1 cellular context compared by ENCODE assay signal in genomic region chr7:86846494-86847190, GRCh38.
TF ChIP-seq lines count a peak whose summit lies in the region.

No MANE protein-coding gene starts in this region.

TF ChIP-seq in HepG2, 621 proteins besides CTCF, POLR2A, EP300 and RAD21 (continued from another document and continues in another):
- TF ChIP-seq ZNF556 (CRISPR knock-in tag; IDR thresholded peaks at IDR 0.05; ENCODE audit: borderline replicate concordance), result no peak
- TF ChIP-seq MEIS2 (CRISPR knock-in tag; IDR thresholded peaks at IDR 0.05), result 0 out of 2 replicates have a peak, but pooled peaks have one; percentile 61
- no peak for TF ChIP-seq ZNF775 (CRISPR knock-in tag; IDR thresholded peaks at IDR 0.05; ENCODE audit: borderline replicate concordance)
- 0 out of 2 replicates have a peak, but pooled peaks have one; percentile 66 for TF ChIP-seq MBD4 (IDR thresholded peaks at IDR 0.05; ENCODE audit: borderline replicate concordance, low read length)
- TF ChIP-seq ZNF333 (CRISPR knock-in tag; IDR thresholded peaks at IDR 0.05; ENCODE audit: borderline replicate concordance), result no peak
- no peak for TF ChIP-seq ATF5 (CRISPR knock-in tag; IDR thresholded peaks at IDR 0.05; ENCODE audit: low read depth)
- no peak for TF ChIP-seq ZNF3 (CRISPR knock-in tag; IDR thresholded peaks at IDR 0.05)
- peak; percentile 94 for TF ChIP-seq SOX5 (CRISPR knock-in tag; IDR thresholded peaks at IDR 0.05; ENCODE audit: borderline replicate concordance)
- no peak for TF ChIP-seq RBM22 (optimal IDR thresholded peaks at IDR 0.05; ENCODE audit: low read length)
- TF ChIP-seq DDIT3 (CRISPR knock-in tag; IDR thresholded peaks at IDR 0.05), result no peak
- no peak for TF ChIP-seq SYNCRIP (IDR thresholded peaks at IDR 0.05; ENCODE audit: insufficient read depth, low read depth, low read length)
- TF ChIP-seq ZNF205 (CRISPR knock-in tag; IDR thresholded peaks at IDR 0.05), result peak; percentile 97
- TF ChIP-seq, protein P1, sequence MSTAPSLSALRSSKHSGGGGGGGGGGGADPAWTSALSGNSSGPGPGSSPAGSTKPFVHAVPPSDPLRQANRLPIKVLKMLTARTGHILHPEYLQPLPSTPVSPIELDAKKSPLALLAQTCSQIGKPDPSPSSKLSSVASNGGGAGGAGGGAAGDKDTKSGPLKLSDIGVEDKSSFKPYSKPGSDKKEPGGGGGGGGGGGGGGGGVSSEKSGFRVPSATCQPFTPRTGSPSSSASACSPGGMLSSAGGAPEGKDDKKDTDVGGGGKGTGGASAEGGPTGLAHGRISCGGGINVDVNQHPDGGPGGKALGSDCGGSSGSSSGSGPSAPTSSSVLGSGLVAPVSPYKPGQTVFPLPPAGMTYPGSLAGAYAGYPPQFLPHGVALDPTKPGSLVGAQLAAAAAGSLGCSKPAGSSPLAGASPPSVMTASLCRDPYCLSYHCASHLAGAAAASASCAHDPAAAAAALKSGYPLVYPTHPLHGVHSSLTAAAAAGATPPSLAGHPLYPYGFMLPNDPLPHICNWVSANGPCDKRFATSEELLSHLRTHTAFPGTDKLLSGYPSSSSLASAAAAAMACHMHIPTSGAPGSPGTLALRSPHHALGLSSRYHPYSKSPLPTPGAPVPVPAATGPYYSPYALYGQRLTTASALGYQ (CRISPR knock-in tag; IDR thresholded peaks at IDR 0.05), result peak; percentile 79; the same call in 1 of the 2 replicates
- peak; percentile 53; the same call in 1 of the 2 replicates for TF ChIP-seq NR2C2 (CRISPR knock-in tag; IDR thresholded peaks at IDR 0.05; ENCODE audit: borderline replicate concordance)
- TF ChIP-seq ZNF550 (CRISPR knock-in tag; IDR thresholded peaks at IDR 0.05; ENCODE audit: borderline replicate concordance), result no peak
- no peak for TF ChIP-seq ZNF33B (CRISPR knock-in tag; IDR thresholded peaks at IDR 0.05)
- TF ChIP-seq FOXM1 (CRISPR knock-in tag; IDR thresholded peaks at IDR 0.05), result no peak
- TF ChIP-seq TBX2 (CRISPR knock-in tag; IDR thresholded peaks at IDR 0.05; ENCODE audit: borderline replicate concordance), result peak; percentile 91
- TF ChIP-seq, protein P2, sequence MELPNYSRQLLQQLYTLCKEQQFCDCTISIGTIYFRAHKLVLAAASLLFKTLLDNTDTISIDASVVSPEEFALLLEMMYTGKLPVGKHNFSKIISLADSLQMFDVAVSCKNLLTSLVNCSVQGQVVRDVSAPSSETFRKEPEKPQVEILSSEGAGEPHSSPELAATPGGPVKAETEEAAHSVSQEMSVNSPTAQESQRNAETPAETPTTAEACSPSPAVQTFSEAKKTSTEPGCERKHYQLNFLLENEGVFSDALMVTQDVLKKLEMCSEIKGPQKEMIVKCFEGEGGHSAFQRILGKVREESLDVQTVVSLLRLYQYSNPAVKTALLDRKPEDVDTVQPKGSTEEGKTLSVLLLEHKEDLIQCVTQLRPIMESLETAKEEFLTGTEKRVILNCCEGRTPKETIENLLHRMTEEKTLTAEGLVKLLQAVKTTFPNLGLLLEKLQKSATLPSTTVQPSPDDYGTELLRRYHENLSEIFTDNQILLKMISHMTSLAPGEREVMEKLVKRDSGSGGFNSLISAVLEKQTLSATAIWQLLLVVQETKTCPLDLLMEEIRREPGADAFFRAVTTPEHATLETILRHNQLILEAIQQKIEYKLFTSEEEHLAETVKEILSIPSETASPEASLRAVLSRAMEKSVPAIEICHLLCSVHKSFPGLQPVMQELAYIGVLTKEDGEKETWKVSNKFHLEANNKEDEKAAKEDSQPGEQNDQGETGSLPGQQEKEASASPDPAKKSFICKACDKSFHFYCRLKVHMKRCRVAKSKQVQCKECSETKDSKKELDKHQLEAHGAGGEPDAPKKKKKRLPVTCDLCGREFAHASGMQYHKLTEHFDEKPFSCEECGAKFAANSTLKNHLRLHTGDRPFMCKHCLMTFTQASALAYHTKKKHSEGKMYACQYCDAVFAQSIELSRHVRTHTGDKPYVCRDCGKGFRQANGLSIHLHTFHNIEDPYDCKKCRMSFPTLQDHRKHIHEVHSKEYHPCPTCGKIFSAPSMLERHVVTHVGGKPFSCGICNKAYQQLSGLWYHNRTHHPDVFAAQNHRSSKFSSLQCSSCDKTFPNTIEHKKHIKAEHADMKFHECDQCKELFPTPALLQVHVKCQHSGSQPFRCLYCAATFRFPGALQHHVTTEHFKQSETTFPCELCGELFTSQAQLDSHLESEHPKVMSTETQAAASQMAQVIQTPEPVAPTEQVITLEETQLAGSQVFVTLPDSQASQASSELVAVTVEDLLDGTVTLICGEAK (IDR thresholded peaks at IDR 0.05), result no peak
- TF ChIP-seq, protein P2 (CRISPR knock-in tag; IDR thresholded peaks at IDR 0.05), result no peak
- no peak for TF ChIP-seq ZKSCAN5 (CRISPR knock-in tag; IDR thresholded peaks at IDR 0.05)
- TF ChIP-seq ZBTB37 (CRISPR knock-in tag; IDR thresholded peaks at IDR 0.05), result peak; percentile 64; the same call in 1 of the 2 replicates
- TF ChIP-seq CENPX (CRISPR knock-in tag; IDR thresholded peaks at IDR 0.05), result no peak
- TF ChIP-seq MED13 (CRISPR knock-in tag; IDR thresholded peaks at IDR 0.05), result no peak
- no peak for TF ChIP-seq REXO4 (CRISPR knock-in tag; IDR thresholded peaks at IDR 0.05; ENCODE audit: borderline replicate concordance)
- 0 out of 2 replicates have a peak, but pooled peaks have one; percentile 11 for TF ChIP-seq LCORL (IDR thresholded peaks at IDR 0.05)
- peak; percentile 53; the same call in 1 of the 2 replicates for TF ChIP-seq LCORL (CRISPR knock-in tag; IDR thresholded peaks at IDR 0.05)
- TF ChIP-seq, protein P3, sequence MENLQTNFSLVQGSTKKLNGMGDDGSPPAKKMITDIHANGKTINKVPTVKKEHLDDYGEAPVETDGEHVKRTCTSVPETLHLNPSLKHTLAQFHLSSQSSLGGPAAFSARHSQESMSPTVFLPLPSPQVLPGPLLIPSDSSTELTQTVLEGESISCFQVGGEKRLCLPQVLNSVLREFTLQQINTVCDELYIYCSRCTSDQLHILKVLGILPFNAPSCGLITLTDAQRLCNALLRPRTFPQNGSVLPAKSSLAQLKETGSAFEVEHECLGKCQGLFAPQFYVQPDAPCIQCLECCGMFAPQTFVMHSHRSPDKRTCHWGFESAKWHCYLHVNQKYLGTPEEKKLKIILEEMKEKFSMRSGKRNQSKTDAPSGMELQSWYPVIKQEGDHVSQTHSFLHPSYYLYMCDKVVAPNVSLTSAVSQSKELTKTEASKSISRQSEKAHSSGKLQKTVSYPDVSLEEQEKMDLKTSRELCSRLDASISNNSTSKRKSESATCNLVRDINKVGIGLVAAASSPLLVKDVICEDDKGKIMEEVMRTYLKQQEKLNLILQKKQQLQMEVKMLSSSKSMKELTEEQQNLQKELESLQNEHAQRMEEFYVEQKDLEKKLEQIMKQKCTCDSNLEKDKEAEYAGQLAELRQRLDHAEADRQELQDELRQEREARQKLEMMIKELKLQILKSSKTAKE (CRISPR knock-in tag; IDR thresholded peaks at IDR 0.05; ENCODE audit: borderline replicate concordance), result peak; percentile 53; the same call in 1 of the 2 replicates
- TF ChIP-seq ZFP41 (CRISPR knock-in tag; IDR thresholded peaks at IDR 0.05; ENCODE audit: borderline replicate concordance), result no peak
- TF ChIP-seq ZNF253 (CRISPR knock-in tag; IDR thresholded peaks at IDR 0.05; ENCODE audit: borderline replicate concordance), result no peak
- peak; percentile 91 for TF ChIP-seq KDM3A (CRISPR knock-in tag; IDR thresholded peaks at IDR 0.05; ENCODE audit: low read depth)
- no peak for TF ChIP-seq ZSCAN21 (CRISPR knock-in tag; IDR thresholded peaks at IDR 0.05; ENCODE audit: borderline replicate concordance)
- TF ChIP-seq JARID2 (CRISPR knock-in tag; IDR thresholded peaks at IDR 0.05; ENCODE audit: insufficient replicate concordance), result no peak
- no peak for TF ChIP-seq RAD51 (IDR thresholded peaks at IDR 0.05; ENCODE audit: borderline replicate concordance)
- TF ChIP-seq RFXAP (CRISPR knock-in tag; IDR thresholded peaks at IDR 0.05; ENCODE audit: borderline replicate concordance), result no peak
- peak; percentile 95 for TF ChIP-seq PPARG (CRISPR knock-in tag; conservative IDR thresholded peaks at IDR 0.05)
- peak; percentile 71 for TF ChIP-seq GFI1 (CRISPR knock-in tag; IDR thresholded peaks at IDR 0.05; ENCODE audit: borderline replicate concordance)
- 0 out of 2 replicates have a peak, but pooled peaks have one; percentile 26 for TF ChIP-seq MXD4 (CRISPR knock-in tag; IDR thresholded peaks at IDR 0.05)
- peak; percentile 83 for TF ChIP-seq ZNF670 (CRISPR knock-in tag; IDR thresholded peaks at IDR 0.05; ENCODE audit: borderline replicate concordance)
- no peak for TF ChIP-seq GMEB1 (CRISPR knock-in tag; IDR thresholded peaks at IDR 0.05; ENCODE audit: borderline replicate concordance)
- TF ChIP-seq, protein P4, sequence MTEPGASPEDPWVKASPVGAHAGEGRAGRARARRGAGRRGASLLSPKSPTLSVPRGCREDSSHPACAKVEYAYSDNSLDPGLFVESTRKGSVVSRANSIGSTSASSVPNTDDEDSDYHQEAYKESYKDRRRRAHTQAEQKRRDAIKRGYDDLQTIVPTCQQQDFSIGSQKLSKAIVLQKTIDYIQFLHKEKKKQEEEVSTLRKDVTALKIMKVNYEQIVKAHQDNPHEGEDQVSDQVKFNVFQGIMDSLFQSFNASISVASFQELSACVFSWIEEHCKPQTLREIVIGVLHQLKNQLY (CRISPR knock-in tag; IDR thresholded peaks at IDR 0.05), result peak; percentile 80
- no peak for TF ChIP-seq ZHX1 (CRISPR knock-in tag; IDR thresholded peaks at IDR 0.05; ENCODE audit: low read depth)
- peak; percentile 45; the same call in 1 of the 2 replicates for TF ChIP-seq FOXJ3 (CRISPR knock-in tag; IDR thresholded peaks at IDR 0.05; ENCODE audit: borderline replicate concordance)
